Comparison of ENCODE assay signal across 9 cellular contexts in genomic region chr6:107670792-107671199, GRCh38.
DNase-seq lines count a peak whose midpoint lies in the region; ATAC-seq and TF ChIP-seq lines count a peak whose summit lies in the region.
"Had no signal": no experiment of that assay in that cellular context is flagged by ENCODE, and none has a peak within 500 bp of the region (broad histone marks: within the 10 kb centered on the region; RNA-seq: fewer than 3 reads in every experiment).

No MANE protein-coding gene starts in this region.

- H3K27ac ChIP-seq in cardiac muscle cell (no peak overlapping the region), smooth muscle cell (ENCODE audit: low read depth) (no peak overlapping the region)

- H3F3A ChIP-seq in smooth muscle cell (ENCODE audit: low read depth) = peaks cover 13% of the 10 kb centered on the region

- H3K79me2 ChIP-seq in smooth muscle cell (ENCODE audit: low read depth) = no peaks in the 10 kb centered on the region

- WGBS in smooth muscle cell (ENCODE audit: low lambda C conversion rate) = 29% methylated on average over 9 of the region's 9 CpGs

- peak; percentile 32 for ATAC-seq in HG02678 (IDR thresholded peaks at IDR 0.05; ENCODE audit: unreplicated experiment)
- ATAC-seq: T-cell had no signal

- H3K36me3 ChIP-seq in cardiac muscle cell (no peaks in the 10 kb centered on the region), smooth muscle cell (ENCODE audit: low read depth) (no peaks in the 10 kb centered on the region)

- peaks cover 13% of the 10 kb centered on the region for H3K4me1 ChIP-seq in cardiac muscle cell (ENCODE audit: low read depth)
- peaks cover 11% of the 10 kb centered on the region for H3K4me1 ChIP-seq in smooth muscle cell (ENCODE audit: low read depth)

- peak overlapping the region; percentile 35 for H3K4me2 ChIP-seq in smooth muscle cell

- H3K9me3 ChIP-seq in cardiac muscle cell (ENCODE audit: low read depth) (no peaks in the 10 kb centered on the region), smooth muscle cell (replicated peaks; ENCODE audit: low read depth) (no peaks in the 10 kb centered on the region)

- DNase-seq in NCI-H1417 (lab: John Stamatoyannopoulos, UW) (peak in 2 of 3 experiments; percentile 40 to 66), NCI-H1417 treated with DMSO at 0.1 percent for 48 hours (lab: John Stamatoyannopoulos, UW) (no peak), SKM-1 treated with dmso at 0.1 percent for 144 hours (lab: John Stamatoyannopoulos, UW; ENCODE audit: unreplicated experiment) (peak; percentile 87), cardiac muscle cell (ENCODE audit: low read depth in 1 of 2, low spot score in 1 of 2) (peak; percentile 22 to 77), smooth muscle cell (lab: John Stamatoyannopoulos, UW; ENCODE audit: unreplicated experiment) (no peak), middle frontal gyrus (ENCODE audit: extremely low spot score, low spot score) (no peak)
- no peak for DNase-seq in stimulated activated CD8-positive, alpha-beta memory T cell treated with anti-CD3 and anti-CD28 coated beads, Interleukin-4, amount 100 ng/mL, for 48 hours

- H3K4me3 ChIP-seq in cardiac muscle cell = no peak overlapping the region
- H3K4me3 ChIP-seq in smooth muscle cell = no peak overlapping the region

- no peak for TF ChIP-seq CTCF in cardiac muscle cell (IDR thresholded peaks at IDR 0.05; ENCODE audit: low read depth, low read length)
- TF ChIP-seq CTCF in smooth muscle cell (IDR thresholded peaks at IDR 0.05; ENCODE audit: borderline replicate concordance, insufficient read depth, poor library complexity, severe bottlenecking) = no peak

- H3K9ac ChIP-seq in smooth muscle cell (ENCODE audit: low read depth) = no peak overlapping the region

- no peaks in the 10 kb centered on the region for H3K27me3 ChIP-seq in cardiac muscle cell
- H3K27me3 ChIP-seq in smooth muscle cell (ENCODE audit: low read depth) = no peaks in the 10 kb centered on the region

- peak overlapping the region; percentile 21 for H2AFZ ChIP-seq in smooth muscle cell (ENCODE audit: low read depth)

- H4K20me1 ChIP-seq in smooth muscle cell (ENCODE audit: low read depth) = no peaks in the 10 kb centered on the region

Comparison
In these comparisons a context has a peak if more than half of its experiments do, and no peak if none do; other contexts are left out.
1. DNase-seq: peak in NCI-H1417 (2 of 3), SKM-1 treated with dmso at 0.1 percent for 144 hours (single experiment) and cardiac muscle cell (2 of 2); none in NCI-H1417 treated with DMSO at 0.1 percent for 48 hours (single experiment), smooth muscle cell (single experiment), stimulated activated CD8-positive, alpha-beta memory T cell treated with anti-CD3 and anti-CD28 coated beads, Interleukin-4, amount 100 ng/mL, for 48 hours (single experiment) and middle frontal gyrus (single experiment).